Comparison of ENCODE assay signal across 8 cellular contexts in the genomic region with DNA sequence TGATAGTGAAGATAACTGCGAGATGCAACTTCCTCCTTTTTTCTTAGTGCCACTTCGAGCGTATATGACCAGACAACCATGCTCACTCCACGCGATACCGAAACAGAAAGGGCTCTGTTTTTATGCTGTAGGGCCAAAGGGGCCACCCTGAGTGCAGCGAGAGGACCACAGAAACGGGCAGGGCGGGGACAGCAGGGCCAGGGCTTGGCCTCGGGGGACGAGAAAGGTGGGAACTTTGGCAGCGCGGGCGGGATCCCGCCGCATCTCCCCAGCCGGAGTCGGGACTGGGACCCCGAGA. TPM values are rescaled to one million over a fixed set of nuclear protein-coding genes. Genes with fewer than 3 reads are reported as not detected.
DNase-seq lines count a peak whose midpoint lies in the region; ATAC-seq and TF ChIP-seq lines count a peak whose summit lies in the region.

No MANE protein-coding gene starts in this region.

- H3K79me2 ChIP-seq in neural cell (replicated peaks; ENCODE audit: insufficient read depth, low read length), result peaks cover 22% of the 10 kb centered on the region

- peaks cover 0 to 3% of the 10 kb centered on the region in 2 donors for H3K36me3 Mint-ChIP-seq in activated T-cell treated with anti-CD3 and anti-CD28 coated beads, Interleukin-2, amount 50 U/mL, for 72 hours (ENCODE audit: insufficient read depth in 2 of 2)

- no peak for TF ChIP-seq CTCF in Peyer's patch (IDR thresholded peaks at IDR 0.05)
- no peak for TF ChIP-seq CTCF in neural cell (IDR thresholded peaks at IDR 0.05; ENCODE audit: poor library complexity, severe bottlenecking)
- no peak for TF ChIP-seq CTCF in tibial nerve (IDR thresholded peaks at IDR 0.05)

- H3K4me3 ChIP-seq in Peyer's patch (peak overlapping the region; percentile 73 to 96 (median 92)), neural cell (ENCODE audit: low read length) (peak overlapping the region; percentile 77), tibial nerve (peak overlapping the region; percentile 83 to 96 (median 87))

- H2AFZ ChIP-seq in neural cell (ENCODE audit: low read depth, low read length), result peak overlapping the region; percentile 27

- TF ChIP-seq POLR2A in Peyer's patch (IDR thresholded peaks at IDR 0.05) (no peak), tibial nerve (IDR thresholded peaks at IDR 0.05) (peak in 1 of 2 donors; percentile 9)

- H3K4me3 Mint-ChIP-seq in activated T-cell treated with anti-CD3 and anti-CD28 coated beads, Interleukin-2, amount 50 U/mL, for 72 hours, result peak overlapping the region; percentile 89 to 96

- H3K9me2 ChIP-seq in neural cell (ENCODE audit: insufficient read depth, low read length), result no peaks in the 10 kb centered on the region

- peaks cover 62% of the 10 kb centered on the region for H3K4me1 Mint-ChIP-seq in activated T-cell treated with anti-CD3 and anti-CD28 coated beads, Interleukin-2, amount 50 U/mL, for 72 hours (ENCODE audit: low read depth)

- DNase-seq in AG20443 (ENCODE audit: low spot score), result peak; percentile 56
- DNase-seq in GM19240 (ENCODE audit: insufficient read length, low spot score), result peak; percentile 47
- DNase-seq in Peyer's patch, result peak in 2 of 3 donors; percentile 79 to 86
- peak; percentile 75 to 80 for DNase-seq in activated T-cell treated with anti-CD3 and anti-CD28 coated beads, Interleukin-2, amount 50 U/mL, for 72 hours
- DNase-seq in fibroblast of peridontal ligament (ENCODE audit: extremely low read depth), result peak; percentile 59
- peak; percentile 15 to 29 for DNase-seq in tibial nerve (ENCODE audit: low spot score in 2 of 2)

- peak overlapping the region; percentile 85 for H3K4me2 ChIP-seq in neural cell (ENCODE audit: low read length)

- H3K27me3 Mint-ChIP-seq in activated T-cell treated with anti-CD3 and anti-CD28 coated beads, Interleukin-2, amount 50 U/mL, for 72 hours (ENCODE audit: low read depth), result no peaks in the 10 kb centered on the region

- no peaks in the 10 kb centered on the region for H3K9me3 ChIP-seq in Peyer's patch
- no peaks in the 10 kb centered on the region for H3K9me3 ChIP-seq in neural cell (ENCODE audit: low read length)
- no peaks in the 10 kb centered on the region for H3K9me3 ChIP-seq in tibial nerve

- H3K9ac ChIP-seq in neural cell (ENCODE audit: low read length), result peak overlapping the region; percentile 70

- H3K36me3 ChIP-seq in Peyer's patch, result no peaks in the 10 kb centered on the region
- H3K36me3 ChIP-seq in neural cell (ENCODE audit: insufficient read depth, low read length), result no peaks in the 10 kb centered on the region
- no peaks in the 10 kb centered on the region for H3K36me3 ChIP-seq in tibial nerve

- peak; percentile 82 for ATAC-seq in HG03354 (IDR thresholded peaks at IDR 0.05; ENCODE audit: poor library complexity, severe bottlenecking, unreplicated experiment)
- peak; percentile 78 for ATAC-seq in activated T-cell treated with anti-CD3 and anti-CD28 coated beads, Interleukin-2, amount 50 U/mL, for 72 hours (replicated peaks in 1 of 2)

- H3K27ac Mint-ChIP-seq in activated T-cell treated with anti-CD3 and anti-CD28 coated beads, Interleukin-2, amount 50 U/mL, for 72 hours, result peak overlapping the region; percentile 77

- peaks cover 0 to 14% (median 0%) of the 10 kb centered on the region in 4 donors for H3K4me1 ChIP-seq in Peyer's patch
- peaks cover 0 to 34% (median 6%) of the 10 kb centered on the region in 4 donors for H3K4me1 ChIP-seq in tibial nerve

- peak overlapping the region; percentile 92 to 99 (median 96) for H3K27ac ChIP-seq in Peyer's patch
- H3K27ac ChIP-seq in neural cell (ENCODE audit: low read length), result peak overlapping the region; percentile 47
- peak overlapping the region; percentile 82 to 98 (median 98) for H3K27ac ChIP-seq in tibial nerve

- H3F3A ChIP-seq in neural cell (ENCODE audit: insufficient read depth, low read length, poor library complexity, severe bottlenecking), result no peaks in the 10 kb centered on the region

- H4K20me1 ChIP-seq in neural cell (ENCODE audit: insufficient read depth), result no peaks in the 10 kb centered on the region

- no peaks in the 10 kb centered on the region for H3K9me3 Mint-ChIP-seq in activated T-cell treated with anti-CD3 and anti-CD28 coated beads, Interleukin-2, amount 50 U/mL, for 72 hours

- H3K27me3 ChIP-seq in Peyer's patch (no peaks in the 10 kb centered on the region), neural cell (ENCODE audit: insufficient read depth, low read depth, low read length) (peaks cover 31% of the 10 kb centered on the region), tibial nerve (no peaks in the 10 kb centered on the region)

- TF ChIP-seq EP300 in neural cell (conservative IDR thresholded peaks at IDR 0.05; ENCODE audit: poor library complexity, severe bottlenecking), result no peak
- TF ChIP-seq EP300 in tibial nerve (IDR thresholded peaks at IDR 0.05), result no peak

- TF ChIP-seq RAD21 in neural cell (conservative IDR thresholded peaks at IDR 0.05), result no peak

- 0 to 1% methylated on average over 19 of the region's 19 CpGs for WGBS in tibial nerve, 2 donors

TF ChIP-seq in neural cell, 6 proteins besides CTCF, POLR2A, EP300 and RAD21:
- TF ChIP-seq, protein P1, sequence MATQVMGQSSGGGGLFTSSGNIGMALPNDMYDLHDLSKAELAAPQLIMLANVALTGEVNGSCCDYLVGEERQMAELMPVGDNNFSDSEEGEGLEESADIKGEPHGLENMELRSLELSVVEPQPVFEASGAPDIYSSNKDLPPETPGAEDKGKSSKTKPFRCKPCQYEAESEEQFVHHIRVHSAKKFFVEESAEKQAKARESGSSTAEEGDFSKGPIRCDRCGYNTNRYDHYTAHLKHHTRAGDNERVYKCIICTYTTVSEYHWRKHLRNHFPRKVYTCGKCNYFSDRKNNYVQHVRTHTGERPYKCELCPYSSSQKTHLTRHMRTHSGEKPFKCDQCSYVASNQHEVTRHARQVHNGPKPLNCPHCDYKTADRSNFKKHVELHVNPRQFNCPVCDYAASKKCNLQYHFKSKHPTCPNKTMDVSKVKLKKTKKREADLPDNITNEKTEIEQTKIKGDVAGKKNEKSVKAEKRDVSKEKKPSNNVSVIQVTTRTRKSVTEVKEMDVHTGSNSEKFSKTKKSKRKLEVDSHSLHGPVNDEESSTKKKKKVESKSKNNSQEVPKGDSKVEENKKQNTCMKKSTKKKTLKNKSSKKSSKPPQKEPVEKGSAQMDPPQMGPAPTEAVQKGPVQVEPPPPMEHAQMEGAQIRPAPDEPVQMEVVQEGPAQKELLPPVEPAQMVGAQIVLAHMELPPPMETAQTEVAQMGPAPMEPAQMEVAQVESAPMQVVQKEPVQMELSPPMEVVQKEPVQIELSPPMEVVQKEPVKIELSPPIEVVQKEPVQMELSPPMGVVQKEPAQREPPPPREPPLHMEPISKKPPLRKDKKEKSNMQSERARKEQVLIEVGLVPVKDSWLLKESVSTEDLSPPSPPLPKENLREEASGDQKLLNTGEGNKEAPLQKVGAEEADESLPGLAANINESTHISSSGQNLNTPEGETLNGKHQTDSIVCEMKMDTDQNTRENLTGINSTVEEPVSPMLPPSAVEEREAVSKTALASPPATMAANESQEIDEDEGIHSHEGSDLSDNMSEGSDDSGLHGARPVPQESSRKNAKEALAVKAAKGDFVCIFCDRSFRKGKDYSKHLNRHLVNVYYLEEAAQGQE (IDR thresholded peaks at IDR 0.05; ENCODE audit: borderline replicate concordance), result no peak
- TF ChIP-seq MXI1 (conservative IDR thresholded peaks at IDR 0.05; ENCODE audit: poor library complexity, severe bottlenecking), result peak; percentile 67
TF ChIP-seq in neural cell: peak in this region for 1.

RNA-seq across cellular contexts. Expression of a gene that starts 0.5 kb away (rescaled TPM):
- total RNA-seq in Peyer's patch, result 100 to 1,000 TPM in 1 of 4 donors, 10 to 100 TPM in 3; 65.1 to 111 (median 70.4) TPM
- 10 to 100 TPM; 71.7 to 88.5 TPM for total RNA-seq in activated T-cell treated with anti-CD3 and anti-CD28 coated beads, Interleukin-2, amount 50 U/mL, for 72 hours
- 91.1 and 92.6 TPM in 2 replicates for polyA plus RNA-seq in neural cell
- polyA minus RNA-seq in neural cell, result 158 and 189 TPM in 2 replicates
- 100 to 1,000 TPM in 3 of 4 donors, 10 to 100 TPM in 1; 97.7 to 151 (median 121) TPM for total RNA-seq in tibial nerve

RNA-seq across cellular contexts. Expression of a gene that starts 7.0 kb away (rescaled TPM):
- 1 to 10 TPM in 1 of 4 donors, under 1 TPM in 1, not detected in 2; 0.18 to 1.7 TPM for total RNA-seq in Peyer's patch
- total RNA-seq in activated T-cell treated with anti-CD3 and anti-CD28 coated beads, Interleukin-2, amount 50 U/mL, for 72 hours, result 1 to 10 TPM in 1 of 2 donors, under 1 TPM in 1; 0.46 to 1.8 TPM
- not detected in 2 replicates for polyA plus RNA-seq in neural cell
- not detected in 2 replicates for polyA minus RNA-seq in neural cell
- total RNA-seq in tibial nerve, result under 1 TPM in 2 of 4 donors, not detected in 2; under 0.01 to 0.30 TPM

Comparison
In these comparisons a context has a peak if more than half of its experiments do, and no peak if none do; other contexts are left out.
1. Peak in every context shown above with its lines: DNase-seq, ATAC-seq, H3K4me3 ChIP-seq and H3K27ac ChIP-seq.
2. DNase-seq: peak in every context shown above with its lines; median percentile 82 in Peyer's patch; 78 in activated T-cell treated with anti-CD3 and anti-CD28 coated beads, Interleukin-2, amount 50 U/mL, for 72 hours; 59 in fibroblast of peridontal ligament; 56 in AG20443; 47 in GM19240; 22 in tibial nerve.
3. H3K27ac ChIP-seq: peak in every context shown above with its lines; median percentile 98 in tibial nerve; 96 in Peyer's patch; 47 in neural cell.